20 cellular contexts compared by ENCODE assay signal in the genomic region with DNA sequence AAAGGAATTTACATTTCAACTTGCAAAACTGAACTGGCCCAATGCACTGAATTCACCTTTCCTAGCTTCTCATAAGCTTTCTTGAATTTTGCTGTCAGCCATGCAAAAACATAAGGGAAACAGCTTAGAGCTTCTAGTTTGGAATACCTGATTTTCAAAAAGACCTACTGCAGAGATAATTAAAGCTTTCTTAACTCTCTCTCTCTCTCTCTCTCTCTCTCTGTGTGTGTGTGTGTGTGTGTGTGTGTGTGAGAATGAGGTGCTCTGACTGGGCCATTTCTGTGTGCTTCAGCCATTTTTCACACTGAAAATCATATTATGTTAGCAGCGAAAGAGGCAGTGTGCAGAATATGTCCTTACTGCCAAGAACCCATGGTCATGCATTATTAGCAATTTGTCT.
DNase-seq lines count a peak whose midpoint lies in the region; ATAC-seq and TF ChIP-seq lines count a peak whose summit lies in the region.
"Had no signal": no experiment of that assay in that cellular context is flagged by ENCODE, and none has a peak within 500 bp of the region (broad histone marks: within the 10 kb centered on the region; RNA-seq: fewer than 3 reads in every experiment).

No MANE protein-coding gene starts in this region.

- no peaks in the 10 kb centered on the region for H3K36me3 Mint-ChIP-seq in nephron (ENCODE audit: low read depth)
- H3K36me3 Mint-ChIP-seq: CD4-positive, alpha-beta memory T cell had no signal

- H3K9me3 Mint-ChIP-seq in nephron = no peaks in the 10 kb centered on the region
- H3K9me3 Mint-ChIP-seq: HFFc6 had no signal

- intact Hi-C loops in sciatic nerve (cut with DNase I) = no loop called here

- DNase-seq in NCI-H1417 (lab: John Stamatoyannopoulos, UW) (peak in 2 of 3 experiments; percentile 17 to 62), NCI-H1417 treated with DMSO at 0.1 percent for 48 hours (lab: John Stamatoyannopoulos, UW) (no peak), NCI-H69 (lab: John Stamatoyannopoulos, UW) (peak; percentile 14), AML-193 (lab: John Stamatoyannopoulos, UW) (no peak), sciatic nerve (ENCODE audit: low spot score) (no peak), GM20000 (ENCODE audit: low spot score) (no peak)
- DNase-seq: ACHN; C1 segment of cervical spinal cord; Calu3; CD4-positive, alpha-beta memory T cell; COR-L47; DMS53; DND-41; GM23248; H7; HFFc6 had no signal

- peak overlapping the region in 2 of 3 experiments; percentile 72 for H3K27ac Mint-ChIP-seq in nephron
- H3K27ac Mint-ChIP-seq: CD4-positive, alpha-beta memory T cell; HFFc6 had no signal

- peak overlapping the region in 1 of 3 experiments; percentile 19 for H3K4me3 Mint-ChIP-seq in nephron
- H3K4me3 Mint-ChIP-seq: CD4-positive, alpha-beta memory T cell; HFFc6 had no signal

- H3K4me1 ChIP-seq in HEK293 (ENCODE audit: control insufficient read depth, insufficient read depth, low read length) = no peaks in the 10 kb centered on the region

- TF ChIP-seq CTCF in HEK293 (tag by site-specific recombination; IDR thresholded peaks at IDR 0.05) = no peak
- no peak for TF ChIP-seq CTCF in nephron (IDR thresholded peaks at IDR 0.05; ENCODE audit: unreplicated experiment in 3 of 3)
- no peak for TF ChIP-seq CTCF in GM20000 (IDR thresholded peaks at IDR 0.05; ENCODE audit: extremely low read depth, missing control alignments)

- no peak overlapping the region for H3K27ac ChIP-seq in HEK293 (ENCODE audit: extremely low read depth, low read depth, low read length)
- H3K27ac ChIP-seq: 22Rv1, GM23248 had no signal

- peaks cover 0 to 2% of the 10 kb centered on the region in 2 experiments; a peak in 1 of 3 replicates for H3K36me3 ChIP-seq in HEK293 (ENCODE audit: control insufficient read depth in 2 of 2, insufficient read depth in 1 of 2, low read length in 2 of 2)

- ATAC-seq in sciatic nerve = no peak
- ATAC-seq: HCT116 had no signal

- CTCF ChIA-PET in HEK293 (lab: Yijun Ruan, JAX) = interaction anchor here (0.6 to 1.0 kb wide), 3 partner anchors 39 to 179 kb away, joined by 4 read pairs; no protein-coding TSS in a partner anchor

- H3K27me3 Mint-ChIP-seq in nephron (ENCODE audit: low read depth) = peaks cover 11% of the 10 kb centered on the region

- POLR2A ChIA-PET in HEK293 (lab: Yijun Ruan, JAX) = interaction anchor here (0.6 kb wide), 1 partner anchor 888 kb away, joined by 4 read pairs; no protein-coding TSS in a partner anchor

- no peak overlapping the region for H3K4me3 ChIP-seq in HEK293 (ENCODE audit: low read depth, low read length)
- H3K4me3 ChIP-seq: GM23248 had no signal

- H3K9me3 ChIP-seq in HEK293 (ENCODE audit: control insufficient read depth, insufficient read depth, low read depth, low read length) = no peaks in the 10 kb centered on the region

- H3K4me1 Mint-ChIP-seq in nephron = peaks cover 61% of the 10 kb centered on the region

TF ChIP-seq in HEK293, 187 proteins besides CTCF, POLR2A, EP300 and RAD21:
- TF ChIP-seq, protein P1, sequence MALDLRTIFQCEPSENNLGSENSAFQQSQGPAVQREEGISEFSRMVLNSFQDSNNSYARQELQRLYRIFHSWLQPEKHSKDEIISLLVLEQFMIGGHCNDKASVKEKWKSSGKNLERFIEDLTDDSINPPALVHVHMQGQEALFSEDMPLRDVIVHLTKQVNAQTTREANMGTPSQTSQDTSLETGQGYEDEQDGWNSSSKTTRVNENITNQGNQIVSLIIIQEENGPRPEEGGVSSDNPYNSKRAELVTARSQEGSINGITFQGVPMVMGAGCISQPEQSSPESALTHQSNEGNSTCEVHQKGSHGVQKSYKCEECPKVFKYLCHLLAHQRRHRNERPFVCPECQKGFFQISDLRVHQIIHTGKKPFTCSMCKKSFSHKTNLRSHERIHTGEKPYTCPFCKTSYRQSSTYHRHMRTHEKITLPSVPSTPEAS (tag by site-specific recombination; IDR thresholded peaks at IDR 0.05) = peak; percentile 73
- TF ChIP-seq ZNF2 (tag by site-specific recombination; IDR thresholded peaks at IDR 0.05) (no peak), ZIC2 (tag by site-specific recombination; IDR thresholded peaks at IDR 0.05) (peak; percentile 36), KLF7 (tag by site-specific recombination; IDR thresholded peaks at IDR 0.05; ENCODE audit: borderline replicate concordance) (no peak), SP7 (tag by site-specific recombination; IDR thresholded peaks at IDR 0.05) (peak; percentile 84), ZNF707 (tag by site-specific recombination; IDR thresholded peaks at IDR 0.05) (no peak), GLIS1 (tag by site-specific recombination; IDR thresholded peaks at IDR 0.05) (peak; percentile 25; the same call in 1 of the 2 replicates)
- TF ChIP-seq, protein P2, sequence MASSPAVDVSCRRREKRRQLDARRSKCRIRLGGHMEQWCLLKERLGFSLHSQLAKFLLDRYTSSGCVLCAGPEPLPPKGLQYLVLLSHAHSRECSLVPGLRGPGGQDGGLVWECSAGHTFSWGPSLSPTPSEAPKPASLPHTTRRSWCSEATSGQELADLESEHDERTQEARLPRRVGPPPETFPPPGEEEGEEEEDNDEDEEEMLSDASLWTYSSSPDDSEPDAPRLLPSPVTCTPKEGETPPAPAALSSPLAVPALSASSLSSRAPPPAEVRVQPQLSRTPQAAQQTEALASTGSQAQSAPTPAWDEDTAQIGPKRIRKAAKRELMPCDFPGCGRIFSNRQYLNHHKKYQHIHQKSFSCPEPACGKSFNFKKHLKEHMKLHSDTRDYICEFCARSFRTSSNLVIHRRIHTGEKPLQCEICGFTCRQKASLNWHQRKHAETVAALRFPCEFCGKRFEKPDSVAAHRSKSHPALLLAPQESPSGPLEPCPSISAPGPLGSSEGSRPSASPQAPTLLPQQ (tag by site-specific recombination; IDR thresholded peaks at IDR 0.05) = no peak

Comparison
In these comparisons a context has a peak if more than half of its experiments do, and no peak if none do; other contexts are left out.
1. DNase-seq: peak in NCI-H1417 (2 of 3) and NCI-H69 (single experiment); none in NCI-H1417 treated with DMSO at 0.1 percent for 48 hours (single experiment), AML-193 (0 of 2), sciatic nerve (single experiment) and GM20000 (single experiment).